ENCODE assay signal across 1 cellular context in genomic region chr16:31707743-31708335, GRCh38.
A peak's percentile ranks its signal among the peaks of the same experiment; 100 is the strongest.
TF ChIP-seq lines count a peak whose summit lies in the region.

No MANE protein-coding gene starts in this region.

TF ChIP-seq in HepG2, 621 proteins besides CTCF, POLR2A, EP300 and RAD21 (continued from another document):
- TF ChIP-seq THAP9 (CRISPR knock-in tag; IDR thresholded peaks at IDR 0.05; ENCODE audit: borderline replicate concordance) (peak; percentile 91), PAF1 (CRISPR knock-in tag; IDR thresholded peaks at IDR 0.05) (peak; percentile 21; the same call in 1 of the 2 replicates)
